In the genomic region with DNA sequence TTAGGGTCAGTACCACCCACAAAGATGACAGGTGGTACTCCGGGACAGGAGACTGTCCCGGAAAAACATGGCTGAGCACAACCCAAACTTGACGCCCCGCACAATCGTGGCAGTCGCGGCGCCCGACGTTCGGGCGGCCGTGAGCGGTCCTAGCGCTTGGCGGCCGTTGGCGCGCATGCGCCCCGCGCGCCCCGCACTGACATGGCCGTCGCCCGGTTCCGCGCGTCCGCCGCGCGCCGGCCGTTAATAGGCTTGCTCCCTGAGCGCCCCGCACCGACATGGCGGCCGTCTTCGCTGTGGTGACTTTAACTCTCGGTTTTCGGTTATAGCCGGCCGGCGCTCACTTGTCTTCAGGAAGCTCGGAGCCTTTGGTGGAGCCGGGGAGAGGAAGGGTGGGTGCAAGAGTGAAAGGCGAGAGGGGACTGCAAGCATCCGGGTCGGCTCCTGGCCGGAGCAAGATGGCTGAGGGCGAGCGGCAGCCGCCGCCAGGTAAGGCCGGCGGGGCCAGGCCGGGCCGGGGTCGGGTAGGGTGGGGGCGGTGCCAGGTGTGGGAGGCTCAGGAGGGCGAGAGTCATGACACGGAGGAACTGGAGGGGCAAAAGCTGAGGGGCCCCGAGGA, we compare ENCODE assay signal across 8 cellular contexts. TPM values are rescaled to one million over a fixed set of nuclear protein-coding genes. Genes with fewer than 3 reads are reported as not detected.
A peak's percentile ranks its signal among the peaks of the same experiment; 100 is the strongest.
DNase-seq lines count a peak whose midpoint lies in the region; ATAC-seq and TF ChIP-seq lines count a peak whose summit lies in the region.

Gene PTPA, plus strand, starts transcription at position 273 of the 619 bp plus-strand sequence. Its CDS starts 186 bp downstream, at position 459.

- H3K4me3 ChIP-seq in choroid plexus epithelial cell (ENCODE audit: low read depth, low read length) = peak within 1 kb of the TSS; percentile 92

- no peak for TF ChIP-seq CTCF in choroid plexus epithelial cell (conservative IDR thresholded peaks at IDR 0.05; ENCODE audit: low read depth, low read length)

- ATAC-seq in GM19023 (IDR thresholded peaks at IDR 0.05; ENCODE audit: unreplicated experiment) = peak; percentile 78
- peak; percentile 84 for ATAC-seq in HG03175 (IDR thresholded peaks at IDR 0.05; ENCODE audit: unreplicated experiment)
- peak; percentile 75 for ATAC-seq in left colon

- DNase-seq in AG08395 (ENCODE audit: low spot score) (peak; percentile 96), NCI-H510A (lab: John Stamatoyannopoulos, UW) (peak; percentile 61), choroid plexus epithelial cell (ENCODE audit: low read depth) (peak; percentile 91), left colon (peak; percentile 80 to 90)
- DNase-seq in activated CD4-positive, alpha-beta T cell treated with anti-CD3 and anti-CD28 coated beads for 4 hours = peak; percentile 82 to 87
- DNase-seq in stimulated activated CD4-positive, alpha-beta T cell treated with anti-CD3 and anti-CD28 coated beads, Interleukin-2, amount 100 ng/mL, for 24 hours = peak; percentile 86 to 87

- intact Hi-C loops in left colon (cut with DNase I, micrococcal nuclease) = no loop called here

RNA-seq across cellular contexts. Expression of gene PTPA, which starts in this region (rescaled TPM):
- 10 to 100 TPM; 90.8 to 91.9 TPM for total RNA-seq in left colon

Comparison
In these comparisons a context has a peak if more than half of its experiments do, and no peak if none do; other contexts are left out.
1. Peak in every context shown above with its lines: DNase-seq, ATAC-seq and H3K4me3 ChIP-seq.